1 cellular context compared by ENCODE assay signal in genomic region chr1:77371396-77371795, GRCh38.
TF ChIP-seq lines count a peak whose summit lies in the region.

No MANE protein-coding gene starts in this region.

TF ChIP-seq in IMR-90, 13 proteins besides CTCF, POLR2A, EP300 and RAD21:
- TF ChIP-seq NFE2L2 (IDR thresholded peaks at IDR 0.05; ENCODE audit: low read depth, low read length) = no peak
- TF ChIP-seq CHD1 (IDR thresholded peaks at IDR 0.05; ENCODE audit: low read depth, low read length) = no peak
- TF ChIP-seq SMC3 (IDR thresholded peaks at IDR 0.05; ENCODE audit: low read depth, low read length) = no peak
- no peak for TF ChIP-seq MXI1 (IDR thresholded peaks at IDR 0.05; ENCODE audit: borderline replicate concordance, low read depth, low read length)
- no peak for TF ChIP-seq ELK1 (IDR thresholded peaks at IDR 0.05; ENCODE audit: borderline replicate concordance, low read depth, low read length)
- no peak for TF ChIP-seq USF2 (IDR thresholded peaks at IDR 0.05; ENCODE audit: low read depth, low read length)
- TF ChIP-seq MAFK (IDR thresholded peaks at IDR 0.05; ENCODE audit: low read depth, low read length) = no peak
- no peak for TF ChIP-seq MAZ (IDR thresholded peaks at IDR 0.05; ENCODE audit: borderline replicate concordance, low read depth, low read length)
- TF ChIP-seq FOS (IDR thresholded peaks at IDR 0.05; ENCODE audit: low read depth, low read length) = no peak
- TF ChIP-seq BHLHE40 (IDR thresholded peaks at IDR 0.05; ENCODE audit: low read depth, low read length) = no peak
- no peak for TF ChIP-seq CEBPB (IDR thresholded peaks at IDR 0.05; ENCODE audit: low read depth, low read length)
- TF ChIP-seq RCOR1 (IDR thresholded peaks at IDR 0.05; ENCODE audit: insufficient replicate concordance, low read length) = no peak
- TF ChIP-seq RFX5 (IDR thresholded peaks at IDR 0.05; ENCODE audit: low read depth, low read length) = no peak
